19 cellular contexts compared by ENCODE assay signal in genomic region chr13:85194482-85194881, GRCh38.
"Had no signal": no experiment of that assay in that cellular context is flagged by ENCODE, and none has a peak within 500 bp of the region (broad histone marks: within the 10 kb centered on the region; RNA-seq: fewer than 3 reads in every experiment).

No MANE protein-coding gene starts in this region.

- DNase-seq: activated CD4-positive, alpha-beta T cell treated with anti-CD3 and anti-CD28 coated beads, Interleukin-2, amount 10 ng/mL, durations not matched to agents 24 days and 14 days; activated CD8-positive, alpha-beta T cell treated with anti-CD3 and anti-CD28 coated beads for 36 hours; activated naive CD4-positive, alpha-beta T cell; activated naive CD8-positive, alpha-beta T cell treated with anti-CD3 and anti-CD28 coated beads for 36 hours; activated T-cell treated with anti-CD3 and anti-CD28 coated beads, Interleukin-2, amount 50 U/mL, for 1 hour; amniotic stem cell; dermis blood vessel endothelial cell; effector memory CD4-positive, alpha-beta T cell; heart left ventricle; left ventricle myocardium superior; naive B cell; stimulated activated CD8-positive, alpha-beta memory T cell treated with anti-CD3 and anti-CD28 coated beads, Interleukin-4, amount 100 ng/mL, for 48 hours; stimulated activated naive CD4-positive, alpha-beta T cell; tibial artery had no signal

- H3K27ac ChIP-seq: cardiac muscle cell, esophagus muscularis mucosa, gastroesophageal sphincter, heart left ventricle, neural progenitor cell, tibial artery had no signal

- H2AFZ ChIP-seq: neural progenitor cell had no signal

- H3K36me3 ChIP-seq: cardiac muscle cell, esophagus muscularis mucosa, gastroesophageal sphincter, heart left ventricle, neural progenitor cell, tibial artery had no signal

- H3K4me3 ChIP-seq: cardiac muscle cell, esophagus muscularis mucosa, gastroesophageal sphincter, heart left ventricle, neural progenitor cell, tibial artery had no signal

- H3K9me3 ChIP-seq: esophagus muscularis mucosa, gastroesophageal sphincter, tibial artery had no signal

- ATAC-seq: activated CD8-positive, alpha-beta T cell treated with anti-CD3 and anti-CD28 coated beads for 36 hours; activated T-helper 17 cell treated with anti-CD3 and anti-CD28 coated beads, Interleukin-2, amount 50 U/mL, for 72 hours; gastroesophageal sphincter; heart left ventricle; left ventricle myocardium superior had no signal

- H3K27me3 ChIP-seq: cardiac muscle cell, esophagus muscularis mucosa, gastroesophageal sphincter, heart left ventricle, neural progenitor cell, tibial artery had no signal

- H3K4me2 ChIP-seq: neural progenitor cell had no signal

- H3K4me1 ChIP-seq: esophagus muscularis mucosa, gastroesophageal sphincter, heart left ventricle, neural progenitor cell, tibial artery had no signal

- H3K9ac ChIP-seq: neural progenitor cell had no signal
